ENCODE assay signal across 13 cellular contexts in the genomic region with DNA sequence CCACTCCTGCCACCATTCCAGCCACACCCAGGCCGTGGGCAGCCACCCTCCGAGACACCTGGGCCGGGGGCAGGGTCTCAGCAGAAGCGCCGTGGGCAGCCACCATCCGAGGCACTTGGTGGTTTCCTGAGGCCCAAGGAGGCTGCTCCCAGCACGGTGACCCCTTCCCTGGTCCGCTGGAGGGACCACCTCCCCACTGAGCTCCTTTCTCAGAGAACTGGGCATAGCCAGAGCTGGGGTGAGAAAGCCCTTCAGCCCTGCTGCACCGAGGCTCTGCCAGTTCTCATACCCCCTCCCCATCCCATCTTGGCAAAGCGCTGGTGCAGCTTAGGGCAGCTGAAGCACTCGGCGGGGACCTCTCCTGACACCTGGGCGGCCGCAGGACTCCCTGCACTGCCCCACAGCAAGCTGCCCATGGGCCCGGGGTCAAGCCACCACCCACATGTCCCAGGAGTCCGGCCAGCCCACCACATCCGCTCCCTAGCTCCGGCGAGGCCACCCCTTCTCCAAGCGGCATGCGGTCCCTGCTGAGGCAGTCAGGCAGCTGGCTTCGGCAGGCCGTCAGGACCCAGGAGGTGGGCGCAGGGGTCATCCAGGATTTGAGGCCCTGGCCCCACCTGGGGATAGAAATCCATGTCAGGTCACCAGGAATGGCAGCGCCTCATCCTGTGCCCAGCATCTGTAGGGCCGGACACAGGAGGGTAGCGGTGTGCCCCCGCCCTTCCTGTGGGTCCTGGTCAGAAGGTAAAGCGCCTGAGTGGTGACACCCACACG. TPM values are rescaled to one million over a fixed set of nuclear protein-coding genes. Genes with fewer than 3 reads are reported as not detected.
DNase-seq lines count a peak whose midpoint lies in the region; ATAC-seq, FAIRE-seq and TF ChIP-seq lines count a peak whose summit lies in the region.
"Had no signal": no experiment of that assay in that cellular context is flagged by ENCODE, and none has a peak within 500 bp of the region (broad histone marks: within the 10 kb centered on the region; RNA-seq: fewer than 3 reads in every experiment).

No MANE protein-coding gene starts in this region.

- ATAC-seq in heart left ventricle (no peak), Right ventricle myocardium superior (ENCODE audit: poor library complexity) (no peak), right lobe of liver (no peak), upper lobe of left lung (ENCODE audit: low FRiP score in 2 of 2) (no peak), HG03280 (IDR thresholded peaks at IDR 0.05; ENCODE audit: unreplicated experiment) (no peak), HG03378 (IDR thresholded peaks at IDR 0.05; ENCODE audit: unreplicated experiment) (no peak)
- no peak for ATAC-seq in activated CD8-positive, alpha-beta T cell treated with anti-CD3 and anti-CD28 coated beads, Interleukin-2, amount 10 ng/mL, durations not matched to agents 7 days and 5 days

- H3K9me3 ChIP-seq in heart left ventricle (no peaks in the 10 kb centered on the region), right lobe of liver (no peaks in the 10 kb centered on the region), upper lobe of left lung (no peaks in the 10 kb centered on the region)

- H3K4me3 ChIP-seq in heart left ventricle: no peak overlapping the region
- H3K4me3 ChIP-seq in right lobe of liver: no peak overlapping the region
- H3K4me3 ChIP-seq in upper lobe of left lung: no peak overlapping the region

- peaks cover 19% of the 10 kb centered on the region for H3K36me3 Mint-ChIP-seq in activated CD8-positive, alpha-beta T cell treated with anti-CD3 and anti-CD28 coated beads, Interleukin-2, amount 10 ng/mL, durations not matched to agents 7 days and 5 days (ENCODE audit: low read depth)

- H3K4me1 ChIP-seq in heart left ventricle (peaks cover 0 to 43% (median 14%) of the 10 kb centered on the region in 12 donors), right lobe of liver (no peaks in the 10 kb centered on the region), upper lobe of left lung (peaks cover 16 to 44% (median 28%) of the 10 kb centered on the region in 4 donors)

- FAIRE-seq in GM12892 (lab: Jason Lieb, UNC): no peak
- FAIRE-seq: islet of Langerhans had no signal

- H3K4me1 Mint-ChIP-seq in activated CD8-positive, alpha-beta T cell treated with anti-CD3 and anti-CD28 coated beads, Interleukin-2, amount 10 ng/mL, durations not matched to agents 7 days and 5 days (ENCODE audit: low read depth): peaks cover 26% of the 10 kb centered on the region

- H3K27me3 ChIP-seq in heart left ventricle (no peaks in the 10 kb centered on the region), right lobe of liver (no peaks in the 10 kb centered on the region), upper lobe of left lung (no peaks in the 10 kb centered on the region)

- intact Hi-C loops in heart left ventricle (cut with DNase I) (loop anchor here in 2 of 10 donors (5.0 kb wide), 2 partner anchors 50 to 55 kb away; no protein-coding TSS in a partner anchor), Right ventricle myocardium superior (cut with DNase I) (no loop called here), right lobe of liver (cut with DNase I) (no loop called here)

- H3K36me3 ChIP-seq in heart left ventricle (peaks cover 0 to 41% (median 8%) of the 10 kb centered on the region in 9 donors), right lobe of liver (peaks cover 0 to 31% (median 0%) of the 10 kb centered on the region in 4 donors), upper lobe of left lung (peaks cover 0 to 47% (median 35%) of the 10 kb centered on the region in 4 donors)

- no peak for DNase-seq in heart left ventricle
- no peak for DNase-seq in Right ventricle myocardium superior
- DNase-seq in activated CD8-positive, alpha-beta T cell treated with anti-CD3 and anti-CD28 coated beads, Interleukin-2, amount 10 ng/mL, durations not matched to agents 7 days and 5 days: no peak
- DNase-seq in right lobe of liver: peak in 1 of 3 donors; percentile 60
- peak in 1 of 2 donors; percentile 79 for DNase-seq in upper lobe of left lung
- DNase-seq in GM12892 (ENCODE audit: insufficient read length): no peak
- DNase-seq: AML-193, GOT3, NCI-H2171 treated with DMSO at 0.1 percent for 48 hours had no signal

- peak overlapping the region; percentile 94 for H3K27ac Mint-ChIP-seq in activated CD8-positive, alpha-beta T cell treated with anti-CD3 and anti-CD28 coated beads, Interleukin-2, amount 10 ng/mL, durations not matched to agents 7 days and 5 days

- H3K27ac ChIP-seq in heart left ventricle (peak overlapping the region in 11 of 12 donors; percentile 3 to 94 (median 74)), right lobe of liver (peak overlapping the region; percentile 50 to 92 (median 72)), upper lobe of left lung (peak overlapping the region; percentile 87 to 97 (median 92))
- H3K27ac ChIP-seq: HL-60 had no signal

- no peak for TF ChIP-seq POLR2A in heart left ventricle (IDR thresholded peaks at IDR 0.05)
- no peak for TF ChIP-seq POLR2A in right lobe of liver (IDR thresholded peaks at IDR 0.05)
- TF ChIP-seq POLR2A in upper lobe of left lung (IDR thresholded peaks at IDR 0.05): no peak
- no peak for TF ChIP-seq POLR2A in GM12892 (IDR thresholded peaks at IDR 0.05; ENCODE audit: low read depth, low read length)

- POLR2A ChIA-PET in activated CD8-positive, alpha-beta T cell treated with anti-CD3 and anti-CD28 coated beads, Interleukin-2, amount 10 ng/mL, durations not matched to agents 7 days and 5 days (lab: Charles Lee): interaction anchor here (0.9 to 3.0 kb wide), 2 partner anchors 11 to 50 kb away, joined by 3 to 26 read pairs; a partner anchor contains a TSS

- TF ChIP-seq EP300 in upper lobe of left lung (IDR thresholded peaks at IDR 0.05): no peak

- peak overlapping the region; percentile 93 for H3K4me3 Mint-ChIP-seq in activated CD8-positive, alpha-beta T cell treated with anti-CD3 and anti-CD28 coated beads, Interleukin-2, amount 10 ng/mL, durations not matched to agents 7 days and 5 days

- no peaks in the 10 kb centered on the region for H3K27me3 Mint-ChIP-seq in activated CD8-positive, alpha-beta T cell treated with anti-CD3 and anti-CD28 coated beads, Interleukin-2, amount 10 ng/mL, durations not matched to agents 7 days and 5 days (ENCODE audit: low read depth)

- H3K9me3 Mint-ChIP-seq in activated CD8-positive, alpha-beta T cell treated with anti-CD3 and anti-CD28 coated beads, Interleukin-2, amount 10 ng/mL, durations not matched to agents 7 days and 5 days (ENCODE audit: insufficient read depth): no peaks in the 10 kb centered on the region

- WGBS in heart left ventricle, 4 donors: 75 to 90% (median 88%) methylated on average over 7 to 30 of the region's 30 CpGs
- WGBS in right lobe of liver (ENCODE audit: insufficient coverage, low coverage, low lambda C conversion rate, missing lambda C conversion rate): no CpG with 5 or more reads among the region's 30 CpGs
- WGBS in upper lobe of left lung, 2 donors: 76 to 85% methylated on average over 6 to 24 of the region's 30 CpGs

- TF ChIP-seq CTCF in heart left ventricle (IDR thresholded peaks at IDR 0.05): no peak
- TF ChIP-seq CTCF in right lobe of liver (IDR thresholded peaks at IDR 0.05): no peak
- TF ChIP-seq CTCF in upper lobe of left lung (IDR thresholded peaks at IDR 0.05): no peak

- CTCF ChIA-PET in activated CD8-positive, alpha-beta T cell treated with anti-CD3 and anti-CD28 coated beads, Interleukin-2, amount 10 ng/mL, durations not matched to agents 7 days and 5 days (lab: Charles Lee): no interaction called here

RNA-seq across cellular contexts. Expression of a gene that starts 1.3 kb away (rescaled TPM):
- total RNA-seq in heart left ventricle (100 to 1,000 TPM in 1 of 9 donors, 10 to 100 TPM in 8; 22.6 to 227 (median 34.4) TPM), Right ventricle myocardium superior (53.7 TPM), right lobe of liver (10 to 100 TPM; 22.8 to 70.0 (median 41.3) TPM), upper lobe of left lung (100 to 1,000 TPM; 213 to 472 (median 322) TPM)
- polyA plus RNA-seq in heart left ventricle: 10 to 100 TPM; 46.5 to 48.8 TPM
- 100 to 1,000 TPM; 568 to 599 TPM for total RNA-seq in activated CD8-positive, alpha-beta T cell treated with anti-CD3 and anti-CD28 coated beads, Interleukin-2, amount 10 ng/mL, durations not matched to agents 7 days and 5 days
- polyA plus RNA-seq in GM12892 (2012; ENCODE audit: missing spikeins): 132 TPM

RNA-seq across cellular contexts. Expression of a gene that starts 10.7 kb away (rescaled TPM):
- 10 to 100 TPM; 17.5 to 26.8 (median 20.6) TPM for total RNA-seq in heart left ventricle
- 10 to 100 TPM; 22.3 to 41.2 TPM for polyA plus RNA-seq in heart left ventricle
- 21.9 TPM for total RNA-seq in Right ventricle myocardium superior
- 10 to 100 TPM; 86.0 to 96.1 TPM for total RNA-seq in activated CD8-positive, alpha-beta T cell treated with anti-CD3 and anti-CD28 coated beads, Interleukin-2, amount 10 ng/mL, durations not matched to agents 7 days and 5 days
- 10 to 100 TPM; 10.2 to 57.1 (median 15.2) TPM for total RNA-seq in right lobe of liver
- total RNA-seq in upper lobe of left lung: 100 to 1,000 TPM in 2 of 6 donors, 10 to 100 TPM in 4; 38.1 to 114 (median 90.5) TPM
- 36.6 TPM for polyA plus RNA-seq in GM12892 (2012; ENCODE audit: missing spikeins)

RNA-seq across cellular contexts. Expression of a gene that starts 13.8 kb away (rescaled TPM):
- total RNA-seq in heart left ventricle (not detected), Right ventricle myocardium superior (not detected), right lobe of liver (not detected), upper lobe of left lung (under 1 TPM in 2 of 6 donors, not detected in 4; 0.40 to 0.76 TPM)
- polyA plus RNA-seq in heart left ventricle: not detected
- total RNA-seq in activated CD8-positive, alpha-beta T cell treated with anti-CD3 and anti-CD28 coated beads, Interleukin-2, amount 10 ng/mL, durations not matched to agents 7 days and 5 days: under 1 TPM in 1 of 2 experiments, not detected in 1; 0.37 TPM
- not detected for polyA plus RNA-seq in GM12892 (2012; ENCODE audit: missing spikeins)

RNA-seq across cellular contexts. Expression of a gene that starts 34.1 kb away (rescaled TPM):
- total RNA-seq in heart left ventricle (1 to 10 TPM in 6 of 9 donors, under 1 TPM in 3; 0.76 to 9.5 (median 1.4) TPM), Right ventricle myocardium superior (3.0 TPM), right lobe of liver (under 1 TPM; 0.15 to 0.98 (median 0.35) TPM), upper lobe of left lung (1 to 10 TPM in 4 of 6 donors, under 1 TPM in 1, not detected in 1; 0.78 to 8.1 (median 7.0) TPM)
- 1 to 10 TPM; 1.7 to 4.4 TPM for polyA plus RNA-seq in heart left ventricle
- 10 to 100 TPM; 13.4 to 14.3 TPM for total RNA-seq in activated CD8-positive, alpha-beta T cell treated with anti-CD3 and anti-CD28 coated beads, Interleukin-2, amount 10 ng/mL, durations not matched to agents 7 days and 5 days
- 1.0 TPM for polyA plus RNA-seq in GM12892 (2012; ENCODE audit: missing spikeins)

RNA-seq across cellular contexts. Expression of a gene that starts 54.0 kb away (rescaled TPM):
- 10 to 100 TPM in 8 of 9 donors, 1 to 10 TPM in 1; 9.3 to 28.5 (median 15.4) TPM for total RNA-seq in heart left ventricle
- polyA plus RNA-seq in heart left ventricle: 10 to 100 TPM; 14.7 to 21.8 TPM
- 14.6 TPM for total RNA-seq in Right ventricle myocardium superior
- total RNA-seq in activated CD8-positive, alpha-beta T cell treated with anti-CD3 and anti-CD28 coated beads, Interleukin-2, amount 10 ng/mL, durations not matched to agents 7 days and 5 days: 100 to 1,000 TPM; 144 to 166 TPM
- 10 to 100 TPM in 2 of 6 experiments, 1 to 10 TPM in 4; 8.1 to 12.8 (median 10.0) TPM for total RNA-seq in right lobe of liver
- 100 to 1,000 TPM in 1 of 6 donors, 10 to 100 TPM in 5; 23.2 to 101 (median 64.6) TPM for total RNA-seq in upper lobe of left lung
- polyA plus RNA-seq in GM12892 (2012; ENCODE audit: missing spikeins): 5.4 TPM
